ENCODE assay signal across 1 cellular context in the genomic region with DNA sequence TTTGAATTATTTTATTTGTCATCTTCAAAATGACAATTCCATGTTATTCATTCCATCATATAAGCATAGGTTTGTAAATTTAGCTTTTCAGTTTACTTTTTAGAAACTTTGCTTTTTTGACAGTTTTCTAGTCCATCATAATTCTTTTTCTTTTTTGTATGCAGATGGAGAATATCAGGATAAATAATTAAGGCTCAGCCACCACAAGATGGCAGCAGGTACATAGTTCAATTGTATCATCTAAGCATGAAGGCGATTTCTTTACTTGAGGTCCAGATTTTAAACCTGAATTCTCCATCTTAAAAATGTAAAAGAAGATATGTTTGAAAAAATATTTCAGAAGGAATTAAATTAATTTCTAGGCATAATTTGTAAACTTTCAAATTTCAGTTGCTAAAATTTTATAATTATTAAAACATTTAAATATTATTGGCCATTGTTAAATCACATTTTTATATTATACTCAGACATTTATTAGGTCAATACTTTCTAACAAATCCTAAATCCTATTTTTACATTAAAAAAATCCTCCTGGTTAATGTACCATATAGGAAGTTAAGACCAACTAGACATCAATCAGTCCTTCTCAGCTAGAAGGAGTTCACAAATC.
TF ChIP-seq lines count a peak whose summit lies in the region.

No MANE protein-coding gene starts in this region.

TF ChIP-seq in H1, 55 proteins besides CTCF, POLR2A, EP300 and RAD21:
- TF ChIP-seq SRF (IDR thresholded peaks at IDR 0.05; ENCODE audit: low read depth, low read length) = no peak
- TF ChIP-seq, protein P1, sequence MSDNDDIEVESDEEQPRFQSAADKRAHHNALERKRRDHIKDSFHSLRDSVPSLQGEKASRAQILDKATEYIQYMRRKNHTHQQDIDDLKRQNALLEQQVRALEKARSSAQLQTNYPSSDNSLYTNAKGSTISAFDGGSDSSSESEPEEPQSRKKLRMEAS (IDR thresholded peaks at IDR 0.05) = no peak
- TF ChIP-seq HDAC6 (IDR thresholded peaks at IDR 0.05; ENCODE audit: low read depth, low read length) = no peak
- TF ChIP-seq CHD1 (IDR thresholded peaks at IDR 0.05; ENCODE audit: low read depth, low read length) = no peak
- TF ChIP-seq TAF7 (optimal IDR thresholded peaks at IDR 0.05; ENCODE audit: borderline replicate concordance, low read depth, low read length) = no peak
- TF ChIP-seq, protein P2, sequence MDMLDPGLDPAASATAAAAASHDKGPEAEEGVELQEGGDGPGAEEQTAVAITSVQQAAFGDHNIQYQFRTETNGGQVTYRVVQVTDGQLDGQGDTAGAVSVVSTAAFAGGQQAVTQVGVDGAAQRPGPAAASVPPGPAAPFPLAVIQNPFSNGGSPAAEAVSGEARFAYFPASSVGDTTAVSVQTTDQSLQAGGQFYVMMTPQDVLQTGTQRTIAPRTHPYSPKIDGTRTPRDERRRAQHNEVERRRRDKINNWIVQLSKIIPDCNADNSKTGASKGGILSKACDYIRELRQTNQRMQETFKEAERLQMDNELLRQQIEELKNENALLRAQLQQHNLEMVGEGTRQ (IDR thresholded peaks at IDR 0.05; ENCODE audit: low read length) = no peak
- no peak for TF ChIP-seq CBX5 (IDR thresholded peaks at IDR 0.05; ENCODE audit: low read depth, low read length)
- TF ChIP-seq TCF12 (IDR thresholded peaks at IDR 0.05; ENCODE audit: low read depth, low read length) = no peak
- TF ChIP-seq SUZ12 (IDR thresholded peaks at IDR 0.05; ENCODE audit: low read length) = no peak
- TF ChIP-seq BACH1 (IDR thresholded peaks at IDR 0.05; ENCODE audit: low read length) = no peak
- no peak for TF ChIP-seq RFX5 (IDR thresholded peaks at IDR 0.05; ENCODE audit: borderline replicate concordance, low read depth, low read length)
- no peak for TF ChIP-seq PHF8 (conservative IDR thresholded peaks at IDR 0.05; ENCODE audit: low read depth, low read length)
- no peak for TF ChIP-seq TBP (IDR thresholded peaks at IDR 0.05; ENCODE audit: low read depth, low read length)
- TF ChIP-seq YY1 (IDR thresholded peaks at IDR 0.05; ENCODE audit: low read depth, low read length) = no peak
- TF ChIP-seq SIX5 (IDR thresholded peaks at IDR 0.05; ENCODE audit: low read depth, low read length) = no peak
- TF ChIP-seq NRF1 (IDR thresholded peaks at IDR 0.05; ENCODE audit: low read depth, low read length) = no peak
- TF ChIP-seq, protein P3, sequence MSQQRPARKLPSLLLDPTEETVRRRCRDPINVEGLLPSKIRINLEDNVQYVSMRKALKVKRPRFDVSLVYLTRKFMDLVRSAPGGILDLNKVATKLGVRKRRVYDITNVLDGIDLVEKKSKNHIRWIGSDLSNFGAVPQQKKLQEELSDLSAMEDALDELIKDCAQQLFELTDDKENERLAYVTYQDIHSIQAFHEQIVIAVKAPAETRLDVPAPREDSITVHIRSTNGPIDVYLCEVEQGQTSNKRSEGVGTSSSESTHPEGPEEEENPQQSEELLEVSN (IDR thresholded peaks at IDR 0.05) = no peak
- TF ChIP-seq EZH2 (IDR thresholded peaks at IDR 0.05; ENCODE audit: low read depth, low read length, severe bottlenecking) = no peak
